In the genomic region with DNA sequence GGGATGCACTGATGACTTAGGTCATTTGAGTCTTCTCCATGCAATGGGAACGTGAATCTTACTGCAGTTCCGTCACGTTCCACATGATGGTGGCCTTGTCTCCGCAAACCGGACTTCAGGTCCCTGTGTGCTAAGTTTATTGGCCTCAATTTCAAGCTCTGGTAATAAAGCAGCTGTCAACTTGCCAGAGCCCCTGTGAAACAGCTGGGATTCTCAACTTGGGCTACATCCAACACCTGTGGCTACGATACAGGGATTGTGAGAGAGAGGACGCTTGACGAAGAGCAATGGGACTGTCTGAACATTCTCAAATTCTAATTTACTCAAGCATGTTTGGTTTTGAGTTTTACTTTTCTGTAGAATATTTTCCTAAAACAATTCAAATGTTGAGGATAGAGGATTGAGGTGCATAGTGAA, we compare ENCODE assay signal across 8 cellular contexts.
A peak's percentile ranks its signal among the peaks of the same experiment; 100 is the strongest.
DNase-seq lines count a peak whose midpoint lies in the region; ATAC-seq and TF ChIP-seq lines count a peak whose summit lies in the region.

No MANE protein-coding gene starts in this region.

- no peaks in the 10 kb centered on the region for H3K27me3 ChIP-seq in parathyroid adenoma (ENCODE audit: control insufficient read depth, insufficient read depth, low read length)

- no peak overlapping the region for H3K4me3 ChIP-seq in foreskin fibroblast (ENCODE audit: low read depth in 1 of 2, low read length in 2 of 2)
- H3K4me3 ChIP-seq in parathyroid adenoma (ENCODE audit: low read depth, low read length) = no peak overlapping the region

- intact Hi-C loops in posterior vena cava (cut with DNase I) = no loop called here

- H3K36me3 Mint-ChIP-seq in activated naive CD8-positive, alpha-beta T cell treated with anti-CD3 and anti-CD28 coated beads, Interleukin-2, amount 50 U/mL, for 24 hours (ENCODE audit: low read depth) = no peaks in the 10 kb centered on the region

- DNase-seq in DMS153 treated with DMSO at 0.1 percent for 48 hours (lab: John Stamatoyannopoulos, UW; ENCODE audit: unreplicated experiment) (peak; percentile 80), NCI-H1105 (lab: John Stamatoyannopoulos, UW) (peak; percentile 95), foreskin fibroblast (peak; percentile 70 to 87), posterior vena cava (ENCODE audit: low spot score) (no peak)
- no peak for DNase-seq in activated naive CD8-positive, alpha-beta T cell treated with anti-CD3 and anti-CD28 coated beads, Interleukin-2, amount 50 U/mL, for 24 hours

- H3K9me3 ChIP-seq in parathyroid adenoma (ENCODE audit: control insufficient read depth, low read length) = no peaks in the 10 kb centered on the region

- TF ChIP-seq CTCF in foreskin fibroblast (IDR thresholded peaks at IDR 0.05; ENCODE audit: low read depth, low read length) (peak; percentile 80), parathyroid adenoma (IDR thresholded peaks at IDR 0.05) (peak; percentile 77)

- H3K4me1 ChIP-seq in parathyroid adenoma = no peaks in the 10 kb centered on the region

- H3K4me2 ChIP-seq in parathyroid adenoma (ENCODE audit: low read length) = peak overlapping the region; percentile 37

- no peak overlapping the region for H2AFZ ChIP-seq in parathyroid adenoma

- H3K9ac ChIP-seq in parathyroid adenoma = no peak overlapping the region

- no peaks in the 10 kb centered on the region for H3K27me3 Mint-ChIP-seq in activated naive CD8-positive, alpha-beta T cell treated with anti-CD3 and anti-CD28 coated beads, Interleukin-2, amount 50 U/mL, for 24 hours

- peaks cover 4% of the 10 kb centered on the region for H3K9me3 Mint-ChIP-seq in activated naive CD8-positive, alpha-beta T cell treated with anti-CD3 and anti-CD28 coated beads, Interleukin-2, amount 50 U/mL, for 24 hours

- no peak overlapping the region for H3K27ac ChIP-seq in parathyroid adenoma

- H3K27ac Mint-ChIP-seq in activated naive CD8-positive, alpha-beta T cell treated with anti-CD3 and anti-CD28 coated beads, Interleukin-2, amount 50 U/mL, for 24 hours = no peak overlapping the region

- H3K4me3 Mint-ChIP-seq in activated naive CD8-positive, alpha-beta T cell treated with anti-CD3 and anti-CD28 coated beads, Interleukin-2, amount 50 U/mL, for 24 hours = no peak overlapping the region

- H3K79me2 ChIP-seq in parathyroid adenoma = no peaks in the 10 kb centered on the region

- peak; percentile 98 for ATAC-seq in SK-N-SH treated with all-trans-retinoic acid at 6 μM for 48 hours
- no peak for ATAC-seq in activated naive CD8-positive, alpha-beta T cell treated with anti-CD3 and anti-CD28 coated beads, Interleukin-2, amount 50 U/mL, for 24 hours
- no peak for ATAC-seq in GM19455 (IDR thresholded peaks at IDR 0.05; ENCODE audit: unreplicated experiment)

- no peaks in the 10 kb centered on the region for H3K36me3 ChIP-seq in parathyroid adenoma (ENCODE audit: control insufficient read depth, insufficient read depth, low read length)

- no peaks in the 10 kb centered on the region for H3K4me1 Mint-ChIP-seq in activated naive CD8-positive, alpha-beta T cell treated with anti-CD3 and anti-CD28 coated beads, Interleukin-2, amount 50 U/mL, for 24 hours

TF ChIP-seq in SK-N-SH treated with all-trans-retinoic acid at 6 μM for 48 hours, 23 proteins besides CTCF, POLR2A, EP300 and RAD21:
- no peak for TF ChIP-seq ZNF565 (CRISPR knock-in tag; conservative IDR thresholded peaks at IDR 0.05; ENCODE audit: low read depth)
- peak; percentile 80; the same call in 1 of the 2 replicates for TF ChIP-seq TCF4 (CRISPR knock-in tag; IDR thresholded peaks at IDR 0.05; ENCODE audit: borderline replicate concordance)

Comparison
In these comparisons a context has a peak if more than half of its experiments do, and no peak if none do; other contexts are left out.
1. DNase-seq: peak in DMS153 treated with DMSO at 0.1 percent for 48 hours (single experiment), NCI-H1105 (single experiment) and foreskin fibroblast (2 of 2); none in activated naive CD8-positive, alpha-beta T cell treated with anti-CD3 and anti-CD28 coated beads, Interleukin-2, amount 50 U/mL, for 24 hours (single experiment) and posterior vena cava (single experiment).